ENCODE assay signal across 15 cellular contexts in genomic region chr2:229425573-229425972, GRCh38.
DNase-seq lines count a peak whose midpoint lies in the region; FAIRE-seq and TF ChIP-seq lines count a peak whose summit lies in the region.
"Had no signal": no experiment of that assay in that cellular context is flagged by ENCODE, and none has a peak within 500 bp of the region (broad histone marks: within the 10 kb centered on the region; RNA-seq: fewer than 3 reads in every experiment).

No MANE protein-coding gene starts in this region.

- H3K27ac ChIP-seq in breast epithelium (no peak overlapping the region), keratinocyte (ENCODE audit: control insufficient read depth, insufficient read depth, low read length) (peak overlapping the region; percentile 8)
- H3K27ac ChIP-seq: 22Rv1, HL-60 had no signal

- H4K20me1 ChIP-seq in keratinocyte (ENCODE audit: control insufficient read depth, extremely low read depth, insufficient read depth, low read length): no peaks in the 10 kb centered on the region
- H4K20me1 ChIP-seq: BLaER1 treated with 17β-estradiol and CSF1 and Interleukin-3, amounts not matched to agents 10 nM and 100 nM had no signal

- peak overlapping the region; percentile 81 for H3K27ac Mint-ChIP-seq in MCF 10A (ENCODE audit: low read depth, unreplicated experiment)

- H3K9me3 ChIP-seq in breast epithelium: no peaks in the 10 kb centered on the region
- no peaks in the 10 kb centered on the region for H3K9me3 ChIP-seq in keratinocyte (ENCODE audit: control insufficient read depth, low read depth, low read length)

- H3K4me1 ChIP-seq in breast epithelium (no peaks in the 10 kb centered on the region), keratinocyte (ENCODE audit: control insufficient read depth, extremely low read depth, insufficient read depth, low read length) (no peaks in the 10 kb centered on the region)

- no peak overlapping the region for H3K4me3 Mint-ChIP-seq in MCF 10A (ENCODE audit: unreplicated experiment)
- H3K4me3 Mint-ChIP-seq: CD4-positive, CD25-positive, alpha-beta regulatory T cell had no signal

- peaks cover 17% of the 10 kb centered on the region for H3K9me3 Mint-ChIP-seq in MCF 10A (ENCODE audit: unreplicated experiment)

- H3K9ac ChIP-seq in keratinocyte (ENCODE audit: control insufficient read depth, extremely low read depth, insufficient read depth, low read length): no peak overlapping the region
- H3K9ac ChIP-seq: BLaER1 treated with 17β-estradiol and CSF1 and Interleukin-3, amounts not matched to agents 10 nM and 100 nM had no signal

- dilution Hi-C loops in keratinocyte (cut with MboI; ENCODE audit: extremely low pct_ligation_motif_present, low sequenced_read_pairs): no loop called here

- H3K4me2 ChIP-seq in keratinocyte (ENCODE audit: control insufficient read depth, extremely low read depth, insufficient read depth, low read depth, low read length): no peak overlapping the region

- no TSS peak for BruUV-seq in MCF 10A (replicated peaks; lab: Mats Ljungman, UMichigan)

- H3K36me3 ChIP-seq in breast epithelium (no peaks in the 10 kb centered on the region), bronchial epithelial cell (ENCODE audit: control insufficient read depth, insufficient read depth, low read length) (no peaks in the 10 kb centered on the region), keratinocyte (ENCODE audit: control insufficient read depth in 2 of 2, extremely low read depth in 1 of 2, insufficient read depth in 2 of 2, low read length in 2 of 2) (no peaks in the 10 kb centered on the region)

- no peaks in the 10 kb centered on the region for H3K79me2 ChIP-seq in keratinocyte (ENCODE audit: control insufficient read depth, insufficient read depth, low read length)

- POLR2A ChIA-PET in MCF 10A (lab: Yijun Ruan, JAX): interaction anchor here (0.8 kb wide), 1 partner anchor 12 kb away, joined by 3 read pairs; no protein-coding TSS in a partner anchor

- H3K27me3 ChIP-seq in breast epithelium (no peaks in the 10 kb centered on the region), bronchial epithelial cell (ENCODE audit: control insufficient read depth, insufficient read depth, low read length) (no peaks in the 10 kb centered on the region), keratinocyte (ENCODE audit: control insufficient read depth, extremely low read depth, insufficient read depth, low read length) (no peaks in the 10 kb centered on the region)
- H3K27me3 ChIP-seq: BLaER1 treated with 17β-estradiol and CSF1 and Interleukin-3, amounts not matched to agents 10 nM and 100 nM had no signal

- no peak for TF ChIP-seq POLR2A in breast epithelium (IDR thresholded peaks at IDR 0.05)

- no peaks in the 10 kb centered on the region for H3K9me1 ChIP-seq in keratinocyte (ENCODE audit: control insufficient read depth, extremely low read depth, insufficient read depth, low read length)

- peaks cover 20% of the 10 kb centered on the region for H3K4me1 Mint-ChIP-seq in MCF 10A (ENCODE audit: insufficient read depth, unreplicated experiment)
- H3K4me1 Mint-ChIP-seq: CD4-positive, CD25-positive, alpha-beta regulatory T cell had no signal

- intact Hi-C loops in MCF 10A (cut with micrococcal nuclease): no loop called here
- intact Hi-C loops in breast epithelium (cut with DNase I; ENCODE audit: low total_unique reads): no loop called here

- TF ChIP-seq CTCF in MCF 10A (IDR thresholded peaks at IDR 0.05; ENCODE audit: unreplicated experiment) (no peak), breast epithelium (IDR thresholded peaks at IDR 0.05) (no peak), bronchial epithelial cell (IDR thresholded peaks at IDR 0.05; ENCODE audit: insufficient read depth, low read length, severe bottlenecking) (no peak), keratinocyte (optimal IDR thresholded peaks at IDR 0.05 in 1 of 3, IDR thresholded peaks at IDR 0.05 in 1 of 3, conservative IDR thresholded peaks at IDR 0.05 in 1 of 3; ENCODE audit: extremely low read depth in 1 of 3, insufficient read depth in 2 of 3, low read length in 3 of 3) (no peak)

- peak; percentile 48 for DNase-seq in MCF 10A (ENCODE audit: unreplicated experiment)
- no peak for DNase-seq in breast epithelium (ENCODE audit: low spot score in 2 of 2)
- DNase-seq in bronchial epithelial cell (ENCODE audit: low read depth): peak; percentile 37
- DNase-seq in keratinocyte (ENCODE audit: low read depth, low spot score): no peak
- DNase-seq in AML-193 (lab: John Stamatoyannopoulos, UW): no peak
- DNase-seq in NCI-H524 treated with DMSO at 0.1 percent for 48 hours (lab: John Stamatoyannopoulos, UW): no peak
- no peak for DNase-seq in NCI-H748 treated with DMSO at 0.1 percent for 48 hours (lab: John Stamatoyannopoulos, UW)
- no peak for DNase-seq in UCSD-AML1 (lab: John Stamatoyannopoulos, UW; ENCODE audit: unreplicated experiment)
- DNase-seq: Calu3; CD4-positive, CD25-positive, alpha-beta regulatory T cell; DMS 273 treated with DMSO at 0.1 percent for 48 hours; H7 had no signal

- H3K4me3 ChIP-seq in breast epithelium: no peak overlapping the region
- no peak overlapping the region for H3K4me3 ChIP-seq in bronchial epithelial cell (ENCODE audit: low read depth, low read length)
- no peak overlapping the region for H3K4me3 ChIP-seq in keratinocyte (ENCODE audit: control insufficient read depth in 2 of 3, extremely low read depth in 1 of 3, insufficient read depth in 2 of 3, low read depth in 1 of 3, low read length in 3 of 3)
- H3K4me3 ChIP-seq: BLaER1 treated with 17β-estradiol and CSF1 and Interleukin-3, amounts not matched to agents 10 nM and 100 nM had no signal

- no peak overlapping the region for H2AFZ ChIP-seq in keratinocyte (ENCODE audit: control insufficient read depth, low read length)

- CTCF ChIA-PET in MCF 10A (lab: Yijun Ruan, JAX): interaction anchor here (1.8 kb wide), 1 partner anchor 161 kb away, joined by 8 read pairs; no protein-coding TSS in a partner anchor

- FAIRE-seq in bronchial epithelial cell (lab: Jason Lieb, UNC): peak; percentile 50
- FAIRE-seq in keratinocyte (lab: Jason Lieb, UNC): no peak

- H3K27me3 Mint-ChIP-seq in MCF 10A (ENCODE audit: insufficient read depth, unreplicated experiment): no peaks in the 10 kb centered on the region
- H3K27me3 Mint-ChIP-seq: CD4-positive, CD25-positive, alpha-beta regulatory T cell had no signal

- H3K36me3 Mint-ChIP-seq in MCF 10A (ENCODE audit: insufficient read depth, unreplicated experiment): peaks cover 27% of the 10 kb centered on the region
- H3K36me3 Mint-ChIP-seq: CD4-positive, CD25-positive, alpha-beta regulatory T cell had no signal

Comparison
In these comparisons a context has a peak if more than half of its experiments do, and no peak if none do; other contexts are left out.
1. DNase-seq: peak in MCF 10A (single experiment) and bronchial epithelial cell (single experiment); none in breast epithelium (0 of 2), keratinocyte (single experiment), AML-193 (0 of 2), NCI-H524 treated with DMSO at 0.1 percent for 48 hours (single experiment), NCI-H748 treated with DMSO at 0.1 percent for 48 hours (single experiment) and UCSD-AML1 (single experiment).